ENCODE assay signal across 14 cellular contexts in genomic region chr6:1285589-1286340, GRCh38. TPM values are rescaled to one million over a fixed set of nuclear protein-coding genes. Genes with fewer than 3 reads are reported as not detected.
DNase-seq lines count a peak whose midpoint lies in the region; ATAC-seq, FAIRE-seq and TF ChIP-seq lines count a peak whose summit lies in the region.
"Had no signal": no experiment of that assay in that cellular context is flagged by ENCODE, and none has a peak within 500 bp of the region (broad histone marks: within the 10 kb centered on the region; RNA-seq: fewer than 3 reads in every experiment).

No MANE protein-coding gene starts in this region.

- intact Hi-C loops in body of pancreas (cut with DNase I), result no loop called here

- no peaks in the 10 kb centered on the region for H3K27me3 ChIP-seq in body of pancreas

- H3K36me3 Mint-ChIP-seq in nephron progenitor cell (ENCODE audit: low read depth), result no peaks in the 10 kb centered on the region
- H3K36me3 Mint-ChIP-seq: brain had no signal

- H3K36me3 ChIP-seq in body of pancreas (replicated peaks in 1 of 2; ENCODE audit: insufficient read depth in 1 of 2, low read depth in 2 of 2), result no peaks in the 10 kb centered on the region
- H3K36me3 ChIP-seq: thoracic aorta had no signal

- no peak overlapping the region for H3K4me3 ChIP-seq in body of pancreas
- H3K4me3 ChIP-seq: thoracic aorta had no signal

- no peak overlapping the region for H3K27ac Mint-ChIP-seq in nephron progenitor cell
- H3K27ac Mint-ChIP-seq: brain, progenitor cell of endocrine pancreas had no signal

- H3K4me3 Mint-ChIP-seq in nephron progenitor cell, result no peak overlapping the region
- H3K4me3 Mint-ChIP-seq: brain had no signal

- no peaks in the 10 kb centered on the region for H3K4me1 Mint-ChIP-seq in nephron progenitor cell
- H3K4me1 Mint-ChIP-seq: brain had no signal

- peaks cover 7% of the 10 kb centered on the region for H3K27me3 Mint-ChIP-seq in nephron progenitor cell (ENCODE audit: low read depth, poor library complexity)

- H3K4me1 ChIP-seq in body of pancreas, result peaks cover 9% of the 10 kb centered on the region

- peak; percentile 16 for FAIRE-seq in HTR-8/SVneo (lab: Jason Lieb, UNC)
- FAIRE-seq: GM18507, TTC549 had no signal

- H3K27ac ChIP-seq in body of pancreas, result peak overlapping the region in 1 of 4 donors; percentile 19
- H3K27ac ChIP-seq: thoracic aorta had no signal

- DNase-seq in Ammon's horn (ENCODE audit: low spot score), result peak; percentile 11
- DNase-seq in HTR-8/SVneo (ENCODE audit: insufficient read length, low spot score), result no peak
- DNase-seq in body of pancreas, result peak in 2 of 4 donors; percentile 15 to 24
- DNase-seq in kidney tubule cell (ENCODE audit: low spot score), result peak; percentile 98
- DNase-seq in hippocampal formation (lab: John Stamatoyannopoulos, UW), result no peak
- DNase-seq in nephron progenitor cell, result no peak
- DNase-seq: NCI-H1930 had no signal

- H3K9me3 Mint-ChIP-seq in nephron progenitor cell, result no peaks in the 10 kb centered on the region
- H3K9me3 Mint-ChIP-seq: brain had no signal

- H3K9me3 ChIP-seq in body of pancreas, result no peaks in the 10 kb centered on the region
- H3K9me3 ChIP-seq: thoracic aorta had no signal

- TF ChIP-seq POLR2A in body of pancreas (IDR thresholded peaks at IDR 0.05), result no peak

- TF ChIP-seq CTCF in body of pancreas (IDR thresholded peaks at IDR 0.05) (no peak), nephron progenitor cell (IDR thresholded peaks at IDR 0.05) (no peak)

- 49 to 65% methylated on average over 9 of the region's 9 CpGs for WGBS in body of pancreas, 2 donors

- ATAC-seq in body of pancreas (peak; percentile 69), HG02610 (IDR thresholded peaks at IDR 0.05; ENCODE audit: unreplicated experiment) (no peak), GM19023 (IDR thresholded peaks at IDR 0.05; ENCODE audit: unreplicated experiment) (no peak)

RNA-seq across cellular contexts. Expression of gene FOXQ1, which starts 26.1 kb away (rescaled TPM):
- 10 to 100 TPM in 1 of 2 donors, 1 to 10 TPM in 1; 4.9 to 17.4 TPM for total RNA-seq in body of pancreas

Comparison
In these comparisons a context has a peak if more than half of its experiments do, and no peak if none do; other contexts are left out.
1. DNase-seq: peak in Ammon's horn (single experiment) and kidney tubule cell (single experiment); none in HTR-8/SVneo (single experiment), hippocampal formation (0 of 2) and nephron progenitor cell (single experiment).